In genomic region chr1:235865565-235866206, GRCh38 we compare ENCODE assay signal across 8 cellular contexts. TPM values are rescaled to one million over a fixed set of nuclear protein-coding genes. Genes with fewer than 3 reads are reported as not detected.
DNase-seq lines count a peak whose midpoint lies in the region; ATAC-seq and TF ChIP-seq lines count a peak whose summit lies in the region.

No MANE protein-coding gene starts in this region.

- H3K4me1 Mint-ChIP-seq in CD4-positive, alpha-beta T cell (ENCODE audit: low read depth): peaks cover 55% of the 10 kb centered on the region

- no peaks in the 10 kb centered on the region for H3K9me3 Mint-ChIP-seq in CD4-positive, alpha-beta T cell

- H3K4me3 ChIP-seq in esophagus muscularis mucosa (peak overlapping the region; percentile 80 to 100 (median 90)), psoas muscle (peak overlapping the region; percentile 97)

- intact Hi-C loops in CD4-positive, alpha-beta T cell (cut with DNase I, micrococcal nuclease): loop anchor here (1.0 to 10.0 kb wide), 7 partner anchors 57 to 932 kb away; partner anchors contain the start of genes B3GALNT2 (in 2 of the 2), ERO1B (in 1 of the 2) and MTR (in 1 of the 2)
- intact Hi-C loops in esophagus muscularis mucosa (cut with DNase I) (loop anchor here (5.0 kb wide), 2 partner anchors 52 to 107 kb away; no protein-coding TSS in a partner anchor), psoas muscle (cut with DNase I) (loop anchor here (5.0 to 10.0 kb wide), 2 partner anchors 109 to 358 kb away; no protein-coding TSS in a partner anchor)

- peak overlapping the region; percentile 98 for H3K4me3 Mint-ChIP-seq in CD4-positive, alpha-beta T cell

- H3K36me3 ChIP-seq in esophagus muscularis mucosa (no peaks in the 10 kb centered on the region), psoas muscle (ENCODE audit: insufficient read depth in 1 of 2, low read depth in 1 of 2) (no peaks in the 10 kb centered on the region)

- peaks cover 17% of the 10 kb centered on the region for H3K36me3 Mint-ChIP-seq in CD4-positive, alpha-beta T cell (ENCODE audit: low read depth)

- H3K27me3 Mint-ChIP-seq in CD4-positive, alpha-beta T cell: no peaks in the 10 kb centered on the region

- no peak for ATAC-seq in CD4-positive, alpha-beta T cell (ENCODE audit: poor library complexity)
- peak; percentile 1 for ATAC-seq in GM21723 (IDR thresholded peaks at IDR 0.05; ENCODE audit: unreplicated experiment)
- ATAC-seq in psoas muscle: no peak
- ATAC-seq in HG03457 (IDR thresholded peaks at IDR 0.05; ENCODE audit: unreplicated experiment): no peak

- H3K4me1 ChIP-seq in esophagus muscularis mucosa: peaks cover 17 to 55% (median 46%) of the 10 kb centered on the region in 4 donors
- peaks cover 17% of the 10 kb centered on the region for H3K4me1 ChIP-seq in psoas muscle

- CTCF ChIA-PET in CD4-positive, alpha-beta T cell (lab: Charles Lee): interaction anchor here (0.6 to 4.6 kb wide), 14 partner anchors 11 to 361 kb away, joined by 3 to 41 read pairs (median 4); partner anchors contain the start of gene B3GALNT2
- CTCF ChIA-PET in RWPE1 (lab: Yijun Ruan, JAX): interaction anchor here (0.6 to 4.9 kb wide), 13 partner anchors 8 to 1232 kb away, joined by 3 to 35 read pairs (median 3); no protein-coding TSS in a partner anchor

- POLR2A ChIA-PET in CD4-positive, alpha-beta T cell (lab: Charles Lee): interaction anchor here (0.6 to 3.8 kb wide), 18 partner anchors 8 to 630 kb away, joined by 3 to 48 read pairs (median 7); partner anchors contain the start of gene B3GALNT2
- POLR2A ChIA-PET in RWPE1 (lab: Yijun Ruan, JAX; ENCODE audit: low non-redundant PET): interaction anchor here (0.6 to 1.0 kb wide), 2 partner anchors 81 to 84 kb away, joined by 3 to 4 read pairs; no protein-coding TSS in a partner anchor

- H3K27me3 ChIP-seq in CD4-positive, alpha-beta T cell (ENCODE audit: control insufficient read depth, insufficient read depth, low read length): no peaks in the 10 kb centered on the region
- H3K27me3 ChIP-seq in esophagus muscularis mucosa (no peaks in the 10 kb centered on the region), psoas muscle (ENCODE audit: insufficient read depth in 3 of 3, low read length in 2 of 3) (no peaks in the 10 kb centered on the region)

- TF ChIP-seq POLR2A in esophagus muscularis mucosa (IDR thresholded peaks at IDR 0.05; ENCODE audit: low read depth): no peak

- no peak for DNase-seq in CD4-positive, alpha-beta T cell
- DNase-seq in RWPE1 (ENCODE audit: low spot score) (peak; percentile 7), esophagus muscularis mucosa (ENCODE audit: extremely low spot score) (no peak), psoas muscle (no peak), GM10266 (ENCODE audit: extremely low spot score) (no peak), GM19238 (ENCODE audit: insufficient read length, low spot score) (no peak)

- H3K27ac Mint-ChIP-seq in CD4-positive, alpha-beta T cell: peak overlapping the region; percentile 98

- H3K27ac ChIP-seq in CD4-positive, alpha-beta T cell (ENCODE audit: low read depth, low read length): peak overlapping the region; percentile 99
- H3K27ac ChIP-seq in RWPE1 (peak overlapping the region; percentile 90), esophagus muscularis mucosa (replicated peaks in 1 of 4) (peak overlapping the region; percentile 90 to 99 (median 96)), psoas muscle (peak overlapping the region; percentile 93)

- no peaks in the 10 kb centered on the region for H3K9me3 ChIP-seq in CD4-positive, alpha-beta T cell (ENCODE audit: control insufficient read depth, low read length)
- H3K9me3 ChIP-seq in esophagus muscularis mucosa (no peaks in the 10 kb centered on the region), psoas muscle (no peaks in the 10 kb centered on the region)

- no peak for TF ChIP-seq CTCF in CD4-positive, alpha-beta T cell (IDR thresholded peaks at IDR 0.05)
- TF ChIP-seq CTCF in RWPE1 (conservative IDR thresholded peaks at IDR 0.05; ENCODE audit: low read depth) (no peak; the same call in 1 of the 2 replicates), esophagus muscularis mucosa (IDR thresholded peaks at IDR 0.05) (peak in 1 of 3 experiments; percentile 22), psoas muscle (IDR thresholded peaks at IDR 0.05) (no peak), GM10266 (IDR thresholded peaks at IDR 0.05; ENCODE audit: control insufficient read depth, insufficient read depth, low read depth, missing control alignments) (no peak)

- 3% methylated on average over 12 of the region's 16 CpGs for WGBS in esophagus muscularis mucosa
- WGBS in psoas muscle, 3 donors: 6 to 8% (median 7%) methylated on average over 16 of the region's 16 CpGs

- no peak for TF ChIP-seq EP300 in esophagus muscularis mucosa (IDR thresholded peaks at IDR 0.05)

RNA-seq across cellular contexts. Expression of gene LYST, which starts 1.0 kb away (rescaled TPM):
- 10 to 100 TPM; 24.9 to 26.8 TPM for total RNA-seq in CD4-positive, alpha-beta T cell
- total RNA-seq in esophagus muscularis mucosa (10 to 100 TPM; 22.9 to 44.4 (median 31.9) TPM), psoas muscle (1 to 10 TPM; 5.6 to 8.6 (median 6.3) TPM)
- polyA plus RNA-seq in psoas muscle: 1 to 10 TPM; 2.4 to 4.2 (median 3.3) TPM
